Comparison of ENCODE assay signal across 25 cellular contexts in the genomic region with DNA sequence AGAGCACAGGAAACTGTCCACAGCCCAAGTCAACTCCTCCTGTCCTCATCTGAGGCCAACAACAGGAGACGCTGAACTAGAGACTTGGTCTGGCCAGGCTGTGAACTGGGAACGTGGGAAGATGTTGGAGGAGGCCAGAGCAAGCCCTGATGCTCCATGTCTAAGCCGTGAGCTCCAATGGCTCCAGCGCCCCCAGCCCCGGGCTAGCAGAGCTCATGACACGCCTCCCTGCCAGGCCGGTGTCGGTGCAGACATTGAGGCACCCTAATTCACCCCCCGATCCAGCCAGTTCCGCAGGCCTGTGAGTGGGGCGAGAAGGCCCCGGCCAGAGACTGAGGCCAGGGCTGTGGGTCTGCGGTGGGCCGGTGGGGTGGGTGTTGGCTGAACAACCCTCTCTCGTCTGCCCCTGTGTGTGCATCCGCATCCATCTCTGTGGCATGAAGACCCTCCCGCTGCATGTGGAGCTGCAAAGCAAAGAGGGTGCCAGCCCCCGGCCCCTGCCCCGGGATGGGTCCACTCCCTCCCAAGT.
"Had no signal": no experiment of that assay in that cellular context is flagged by ENCODE, and none has a peak within 500 bp of the region (broad histone marks: within the 10 kb centered on the region; RNA-seq: fewer than 3 reads in every experiment).

No MANE protein-coding gene starts in this region.

- H3K27ac ChIP-seq: colonic mucosa, coronary artery, dorsolateral prefrontal cortex, epithelial cell of prostate, esophagus muscularis mucosa, foreskin keratinocyte, gastrocnemius medialis, gastroesophageal sphincter, heart left ventricle, heart right ventricle had no signal

- ATAC-seq: effector memory CD8-positive, alpha-beta T cell; esophagus mucosa; foreskin keratinocyte; gastrocnemius medialis; heart left ventricle; heart right ventricle had no signal

- FAIRE-seq: colon, endometrium, frontal cortex had no signal

- H3K4me3 ChIP-seq: colonic mucosa, coronary artery, dorsolateral prefrontal cortex, esophagus muscularis mucosa, gastrocnemius medialis, gastroesophageal sphincter, heart left ventricle, heart right ventricle had no signal

- H3K27me3 ChIP-seq: colonic mucosa, dorsolateral prefrontal cortex, esophagus muscularis mucosa, gastrocnemius medialis, gastroesophageal sphincter, heart left ventricle, heart right ventricle had no signal

- DNase-seq: cortex of kidney; dermis blood vessel endothelial cell; dorsolateral prefrontal cortex; effector CD4-positive, alpha-beta T cell; effector CD8-positive, alpha-beta T cell; effector memory CD4-positive, alpha-beta T cell; effector memory CD8-positive, alpha-beta T cell; endodermal cell; erythroblast; foreskin keratinocyte; foreskin melanocyte; glutamatergic neuron; head of caudate nucleus had no signal

- H3K36me3 ChIP-seq: colonic mucosa, esophagus muscularis mucosa, gastroesophageal sphincter, heart left ventricle had no signal

- H3K4me1 ChIP-seq: colonic mucosa, esophagus muscularis mucosa, foreskin keratinocyte, gastroesophageal sphincter had no signal

- H3K9me3 ChIP-seq: colonic mucosa, gastrocnemius medialis had no signal
